ENCODE assay signal across 1 cellular context in the genomic region with DNA sequence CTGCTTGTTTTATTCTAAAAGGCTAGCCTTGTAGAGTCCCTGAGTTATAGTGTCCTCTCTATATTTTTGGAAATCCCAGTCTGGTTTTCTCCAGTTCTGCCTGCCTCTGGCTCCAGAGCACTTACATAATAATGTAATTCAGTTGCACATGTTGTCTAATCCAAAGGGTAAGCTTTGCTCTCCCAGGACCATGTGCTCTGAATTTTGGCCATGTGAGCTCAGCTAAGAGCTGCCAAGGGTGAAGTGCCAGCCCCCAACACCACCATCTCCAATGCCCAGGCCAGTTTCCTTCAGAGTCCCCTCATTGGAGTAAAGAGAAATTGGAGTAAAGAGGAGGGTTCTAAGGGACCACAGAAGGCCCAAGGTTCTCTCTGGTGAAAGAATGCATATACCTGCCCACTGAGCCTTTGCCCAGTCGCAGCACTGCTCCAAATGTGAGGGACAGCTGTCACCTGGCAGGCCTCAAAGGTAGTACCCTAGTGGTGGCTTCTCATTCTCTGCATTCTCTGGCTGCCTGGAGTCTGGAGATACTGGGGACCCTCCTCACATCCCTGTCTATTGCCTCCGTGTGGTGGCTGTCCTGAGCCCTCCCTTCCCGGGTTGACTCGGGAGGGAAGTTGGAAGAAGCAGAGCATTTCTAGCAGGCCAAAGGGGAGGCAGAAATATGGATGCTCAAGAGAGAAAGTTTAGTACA.
TF ChIP-seq lines count a peak whose summit lies in the region.

No MANE protein-coding gene starts in this region.

TF ChIP-seq in endothelial cell of umbilical vein, 7 proteins besides CTCF, POLR2A, EP300 and RAD21:
- no peak for TF ChIP-seq POLR2AphosphoS5 (IDR thresholded peaks at IDR 0.05; ENCODE audit: insufficient read depth, low read depth, low read length)
- TF ChIP-seq, protein P1, sequence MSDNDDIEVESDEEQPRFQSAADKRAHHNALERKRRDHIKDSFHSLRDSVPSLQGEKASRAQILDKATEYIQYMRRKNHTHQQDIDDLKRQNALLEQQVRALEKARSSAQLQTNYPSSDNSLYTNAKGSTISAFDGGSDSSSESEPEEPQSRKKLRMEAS (IDR thresholded peaks at IDR 0.05; ENCODE audit: insufficient read depth, insufficient read length): peak; percentile 20
